8 cellular contexts compared by ENCODE assay signal in genomic region chr2:69644506-69644979, GRCh38. TPM values are rescaled to one million over a fixed set of nuclear protein-coding genes. Genes with fewer than 3 reads are reported as not detected.
A peak's percentile ranks its signal among the peaks of the same experiment; 100 is the strongest.
DNase-seq lines count a peak whose midpoint lies in the region; ATAC-seq and TF ChIP-seq lines count a peak whose summit lies in the region.

No MANE protein-coding gene starts in this region.

- H3K36me3 Mint-ChIP-seq in naive B cell = no peaks in the 10 kb centered on the region

- H3K27me3 ChIP-seq in dorsolateral prefrontal cortex = no peaks in the 10 kb centered on the region

- peak overlapping the region in 4 of 6 donors; percentile 29 to 84 (median 70) for H3K27ac Mint-ChIP-seq in naive B cell

- DNase-seq in LNCaP clone FGC (ENCODE audit: low read depth) (no peak), dorsolateral prefrontal cortex (peak in 1 of 10 donors; percentile 14), naive B cell (no peak), NCI-H446 treated with DMSO at 0.1 percent for 48 hours (lab: John Stamatoyannopoulos, UW) (no peak), GM19240 (ENCODE audit: insufficient read length, low spot score) (no peak), inferior parietal cortex (ENCODE audit: extremely low spot score) (no peak)

- TF ChIP-seq CTCF in C4-2B (conservative IDR thresholded peaks at IDR 0.05) (no peak), LNCaP clone FGC (IDR thresholded peaks at IDR 0.05; ENCODE audit: control insufficient read depth, extremely low read depth, insufficient read depth) (no peak), dorsolateral prefrontal cortex (IDR thresholded peaks at IDR 0.05 in 54 of 56, conservative IDR thresholded peaks at IDR 0.05 in 2 of 56; ENCODE audit: low read depth in 1 of 56, partially characterized antibody in 56 of 56) (peak in 1 of 56 donors; percentile 5)

- intact Hi-C loops in dorsolateral prefrontal cortex (cut with DNase I) = loop anchor here (5.0 to 10.0 kb wide), 5 partner anchors 58 to 260 kb away; partner anchors contain the start of genes GFPT1 (in 1 of the 2) and GMCL1 (in 1 of the 2)

- H3K4me3 Mint-ChIP-seq in naive B cell = peak overlapping the region; percentile 85 to 98 (median 95)

- H3K27me3 Mint-ChIP-seq in naive B cell = peaks cover 67 to 74% (median 71%) of the 10 kb centered on the region in 3 donors

- peak overlapping the region; percentile 87 for H3K27ac ChIP-seq in C4-2B
- peak overlapping the region; percentile 91 to 100 (median 99) for H3K27ac ChIP-seq in dorsolateral prefrontal cortex

- peaks cover 0 to 4% (median 0%) of the 10 kb centered on the region in 7 donors for H3K9me3 Mint-ChIP-seq in naive B cell

- ATAC-seq in naive B cell (ENCODE audit: low read depth in 2 of 2) (no peak), HG03460 (IDR thresholded peaks at IDR 0.05; ENCODE audit: unreplicated experiment) (no peak)

- peaks cover 32 to 47% (median 37%) of the 10 kb centered on the region in 3 donors for H3K4me1 Mint-ChIP-seq in naive B cell

- H3K4me3 ChIP-seq in LNCaP clone FGC (ENCODE audit: low read depth, low read length) (peak overlapping the region; percentile 70), dorsolateral prefrontal cortex (peak overlapping the region; percentile 73 to 100 (median 96))

RNA-seq across cellular contexts. Expression of gene AAK1, which starts 1.0 kb away (rescaled TPM):
- total RNA-seq in dorsolateral prefrontal cortex = 100 to 1,000 TPM in 119 of 120 experiments, 10 to 100 TPM in 1; 97.4 to 260 (median 192) TPM
- polyA plus RNA-seq in naive B cell (ENCODE audit: low read depth in 6 of 6) = 1 to 10 TPM in 4 of 6 donors, under 1 TPM in 2; 0.47 to 6.1 (median 3.4) TPM
